1 cellular context compared by ENCODE assay signal in the genomic region with DNA sequence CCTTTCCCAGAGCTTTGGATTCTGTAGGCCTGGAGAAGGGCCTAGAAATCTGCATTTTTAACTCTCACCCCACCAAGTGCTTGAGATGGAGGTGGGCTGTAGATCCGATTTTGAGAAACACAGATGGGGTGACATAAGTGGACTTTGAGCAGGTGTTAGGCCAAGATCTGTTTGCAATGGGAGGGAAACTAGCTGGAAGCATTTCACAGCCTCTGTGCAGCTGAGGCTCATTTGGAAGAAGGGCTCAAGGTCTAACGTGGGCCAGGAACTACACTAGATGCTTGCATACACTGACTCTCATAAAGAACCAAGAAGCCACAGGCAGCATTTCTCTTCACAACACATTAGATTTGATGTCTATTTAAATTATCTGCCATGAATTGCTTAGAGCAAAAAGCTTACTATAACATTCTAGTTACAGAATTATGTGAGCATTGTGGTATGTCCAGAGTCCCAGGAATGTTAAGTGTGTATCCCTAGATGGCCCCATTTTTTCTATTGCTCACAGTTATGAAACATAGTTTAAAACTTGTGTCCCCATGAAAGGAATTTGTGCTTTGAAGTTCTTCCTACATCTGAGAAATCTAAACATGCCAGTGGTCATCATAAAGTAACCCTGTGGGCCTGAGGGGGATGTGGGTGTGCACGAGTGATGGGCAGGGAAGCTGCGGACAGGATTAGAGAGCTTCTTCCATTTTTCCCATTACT.
TF ChIP-seq lines count a peak whose summit lies in the region.

No MANE protein-coding gene starts in this region.

TF ChIP-seq in HepG2, 621 proteins besides CTCF, POLR2A, EP300 and RAD21 (continued from another document and continues in another):
- TF ChIP-seq MLX (CRISPR knock-in tag; IDR thresholded peaks at IDR 0.05) (peak; percentile 24; the same call in 1 of the 2 replicates), MED13 (CRISPR knock-in tag; IDR thresholded peaks at IDR 0.05) (peak; percentile 42; the same call in 1 of the 2 replicates), CBFB (CRISPR knock-in tag; IDR thresholded peaks at IDR 0.05) (peak; percentile 77), SMC3 (IDR thresholded peaks at IDR 0.05; ENCODE audit: low read length) (peak; percentile 34; the same call in 1 of the 2 replicates), SMARCC2 (IDR thresholded peaks at IDR 0.05) (peak; percentile 27; the same call in 1 of the 2 replicates), ETV6 (CRISPR knock-in tag; conservative IDR thresholded peaks at IDR 0.05) (0 out of 2 replicates have a peak, but pooled peaks have one; percentile 12), ZNF451 (CRISPR knock-in tag; IDR thresholded peaks at IDR 0.05) (no peak), FOXK1 (CRISPR knock-in tag; IDR thresholded peaks at IDR 0.05; ENCODE audit: borderline replicate concordance, low read depth) (peak; percentile 12), ZNF292 (CRISPR knock-in tag; IDR thresholded peaks at IDR 0.05; ENCODE audit: borderline replicate concordance, low read depth) (peak; percentile 97; the same call in 1 of the 2 replicates), ADNP (CRISPR knock-in tag; IDR thresholded peaks at IDR 0.05) (peak; percentile 87), MEIS1 (CRISPR knock-in tag; IDR thresholded peaks at IDR 0.05; ENCODE audit: borderline replicate concordance) (no peak), FOXA1 (IDR thresholded peaks at IDR 0.05) (no peak; the same call in 1 of the 2 replicates), FOXA1 (CRISPR knock-in tag; IDR thresholded peaks at IDR 0.05) (peak; percentile 82), MIXL1 (CRISPR knock-in tag; IDR thresholded peaks at IDR 0.05) (peak; percentile 3; the same call in 1 of the 2 replicates), KDM2A (CRISPR knock-in tag; IDR thresholded peaks at IDR 0.05; ENCODE audit: borderline replicate concordance, low read depth) (peak; percentile 31; the same call in 1 of the 2 replicates), GFI1 (CRISPR knock-in tag; IDR thresholded peaks at IDR 0.05; ENCODE audit: borderline replicate concordance) (peak; percentile 69), RFXAP (CRISPR knock-in tag; IDR thresholded peaks at IDR 0.05; ENCODE audit: borderline replicate concordance) (no peak), ZHX2 (IDR thresholded peaks at IDR 0.05; ENCODE audit: low read depth) (no peak), ZHX2 (CRISPR knock-in tag; IDR thresholded peaks at IDR 0.05; ENCODE audit: borderline replicate concordance) (0 out of 2 replicates have a peak, but pooled peaks have one; percentile 32), GABPA (IDR thresholded peaks at IDR 0.05; ENCODE audit: low read depth, low read length) (no peak), GABPA (CRISPR knock-in tag; IDR thresholded peaks at IDR 0.05; ENCODE audit: low read depth) (peak; percentile 41; the same call in 1 of the 2 replicates), KDM1A (CRISPR knock-in tag; IDR thresholded peaks at IDR 0.05) (peak; percentile 84), ZNF367 (CRISPR knock-in tag; IDR thresholded peaks at IDR 0.05; ENCODE audit: borderline replicate concordance) (no peak), TCF7 (IDR thresholded peaks at IDR 0.05; ENCODE audit: low read depth) (peak; percentile 97), FOXC1 (CRISPR knock-in tag; IDR thresholded peaks at IDR 0.05; ENCODE audit: borderline replicate concordance) (no peak; the same call in 1 of the 2 replicates), ZFP1 (CRISPR knock-in tag; IDR thresholded peaks at IDR 0.05) (peak; percentile 33; the same call in 1 of the 2 replicates), PAWR (CRISPR knock-in tag; IDR thresholded peaks at IDR 0.05; ENCODE audit: borderline replicate concordance) (no peak), ARID2 (CRISPR knock-in tag; IDR thresholded peaks at IDR 0.05; ENCODE audit: borderline replicate concordance) (0 out of 2 replicates have a peak, but pooled peaks have one; percentile 46), PTBP1 (IDR thresholded peaks at IDR 0.05; ENCODE audit: low read depth, low read length, poor library complexity, severe bottlenecking) (no peak), DBP (CRISPR knock-in tag; IDR thresholded peaks at IDR 0.05; ENCODE audit: not compliant biosample characterization) (no peak), IRF2 (CRISPR knock-in tag; IDR thresholded peaks at IDR 0.05) (peak; percentile 59), CREB1 (IDR thresholded peaks at IDR 0.05) (0 out of 2 replicates have a peak, but pooled peaks have one; percentile 6), CREB1 (CRISPR knock-in tag; IDR thresholded peaks at IDR 0.05) (peak; percentile 63), DPF2 (CRISPR knock-in tag; IDR thresholded peaks at IDR 0.05; ENCODE audit: borderline replicate concordance, low read depth) (peak; percentile 94), MTF1 (CRISPR knock-in tag; IDR thresholded peaks at IDR 0.05) (no peak), IRF9 (CRISPR knock-in tag; IDR thresholded peaks at IDR 0.05; ENCODE audit: borderline replicate concordance) (no peak), GZF1 (CRISPR knock-in tag; IDR thresholded peaks at IDR 0.05) (peak; percentile 51; the same call in 1 of the 2 replicates), ZSCAN31 (CRISPR knock-in tag; IDR thresholded peaks at IDR 0.05; ENCODE audit: low read depth) (peak; percentile 78; the same call in 1 of the 2 replicates), ZNF503 (CRISPR knock-in tag; IDR thresholded peaks at IDR 0.05) (peak; percentile 62; the same call in 1 of the 2 replicates), MYNN (CRISPR knock-in tag; IDR thresholded peaks at IDR 0.05; ENCODE audit: low read depth) (no peak)
- TF ChIP-seq, protein P1, sequence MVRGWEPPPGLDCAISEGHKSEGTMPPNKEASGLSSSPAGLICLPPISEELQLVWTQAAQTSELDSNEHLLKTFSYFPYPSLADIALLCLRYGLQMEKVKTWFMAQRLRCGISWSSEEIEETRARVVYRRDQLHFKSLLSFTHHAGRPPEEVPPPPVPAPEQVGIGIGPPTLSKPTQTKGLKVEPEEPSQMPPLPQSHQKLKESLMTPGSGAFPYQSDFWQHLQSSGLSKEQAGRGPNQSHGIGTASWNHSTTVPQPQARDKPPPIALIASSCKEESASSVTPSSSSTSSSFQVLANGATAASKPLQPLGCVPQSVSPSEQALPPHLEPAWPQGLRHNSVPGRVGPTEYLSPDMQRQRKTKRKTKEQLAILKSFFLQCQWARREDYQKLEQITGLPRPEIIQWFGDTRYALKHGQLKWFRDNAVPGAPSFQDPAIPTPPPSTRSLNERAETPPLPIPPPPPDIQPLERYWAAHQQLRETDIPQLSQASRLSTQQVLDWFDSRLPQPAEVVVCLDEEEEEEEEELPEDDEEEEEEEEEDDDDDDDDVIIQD (CRISPR knock-in tag; IDR thresholded peaks at IDR 0.05; ENCODE audit: low read depth) = peak; percentile 77
- TF ChIP-seq, protein P2, sequence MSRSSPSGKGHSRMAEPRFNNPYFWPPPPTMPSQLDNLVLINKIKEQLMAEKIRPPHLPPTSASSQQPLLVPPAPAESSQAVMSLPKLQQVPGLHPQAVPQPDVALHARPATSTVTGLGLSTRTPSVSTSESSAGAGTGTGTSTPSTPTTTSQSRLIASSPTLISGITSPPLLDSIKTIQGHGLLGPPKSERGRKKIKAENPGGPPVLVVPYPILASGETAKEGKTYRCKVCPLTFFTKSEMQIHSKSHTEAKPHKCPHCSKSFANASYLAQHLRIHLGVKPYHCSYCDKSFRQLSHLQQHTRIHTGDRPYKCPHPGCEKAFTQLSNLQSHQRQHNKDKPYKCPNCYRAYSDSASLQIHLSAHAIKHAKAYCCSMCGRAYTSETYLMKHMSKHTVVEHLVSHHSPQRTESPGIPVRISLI (CRISPR knock-in tag; IDR thresholded peaks at IDR 0.05; ENCODE audit: borderline replicate concordance) = peak; percentile 74; the same call in 1 of the 2 replicates
- TF ChIP-seq, protein P3, sequence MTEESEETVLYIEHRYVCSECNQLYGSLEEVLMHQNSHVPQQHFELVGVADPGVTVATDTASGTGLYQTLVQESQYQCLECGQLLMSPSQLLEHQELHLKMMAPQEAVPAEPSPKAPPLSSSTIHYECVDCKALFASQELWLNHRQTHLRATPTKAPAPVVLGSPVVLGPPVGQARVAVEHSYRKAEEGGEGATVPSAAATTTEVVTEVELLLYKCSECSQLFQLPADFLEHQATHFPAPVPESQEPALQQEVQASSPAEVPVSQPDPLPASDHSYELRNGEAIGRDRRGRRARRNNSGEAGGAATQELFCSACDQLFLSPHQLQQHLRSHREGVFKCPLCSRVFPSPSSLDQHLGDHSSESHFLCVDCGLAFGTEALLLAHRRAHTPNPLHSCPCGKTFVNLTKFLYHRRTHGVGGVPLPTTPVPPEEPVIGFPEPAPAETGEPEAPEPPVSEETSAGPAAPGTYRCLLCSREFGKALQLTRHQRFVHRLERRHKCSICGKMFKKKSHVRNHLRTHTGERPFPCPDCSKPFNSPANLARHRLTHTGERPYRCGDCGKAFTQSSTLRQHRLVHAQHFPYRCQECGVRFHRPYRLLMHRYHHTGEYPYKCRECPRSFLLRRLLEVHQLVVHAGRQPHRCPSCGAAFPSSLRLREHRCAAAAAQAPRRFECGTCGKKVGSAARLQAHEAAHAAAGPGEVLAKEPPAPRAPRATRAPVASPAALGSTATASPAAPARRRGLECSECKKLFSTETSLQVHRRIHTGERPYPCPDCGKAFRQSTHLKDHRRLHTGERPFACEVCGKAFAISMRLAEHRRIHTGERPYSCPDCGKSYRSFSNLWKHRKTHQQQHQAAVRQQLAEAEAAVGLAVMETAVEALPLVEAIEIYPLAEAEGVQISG (CRISPR knock-in tag; IDR thresholded peaks at IDR 0.05) = peak; percentile 52; the same call in 1 of the 2 replicates
